In genomic region chr9:27572918-27573698, GRCh38 we compare ENCODE assay signal across 1 cellular context.
A peak's percentile ranks its signal among the peaks of the same experiment; 100 is the strongest.
TF ChIP-seq lines count a peak whose summit lies in the region.

C9orf72 (minus strand) TSS chr9:27573481; CDS start chr9:27567120, 6,361 bp downstream.

TF ChIP-seq in SK-N-SH, 30 proteins besides CTCF, POLR2A, EP300 and RAD21 (continued from another document):
- no peak for TF ChIP-seq REST (IDR thresholded peaks at IDR 0.05; ENCODE audit: low read depth, low read length)
- TF ChIP-seq FOSL2 (IDR thresholded peaks at IDR 0.05; ENCODE audit: borderline replicate concordance, low read depth): no peak
- TF ChIP-seq POLR2AphosphoS5 (IDR thresholded peaks at IDR 0.05; ENCODE audit: low read depth, low read length): peak; percentile 72
- TF ChIP-seq MEF2A (IDR thresholded peaks at IDR 0.05; ENCODE audit: borderline replicate concordance, low read depth): no peak
- TF ChIP-seq TCF12 (IDR thresholded peaks at IDR 0.05): no peak
- no peak for TF ChIP-seq RCOR1 (IDR thresholded peaks at IDR 0.05; ENCODE audit: low read length)
- no peak for TF ChIP-seq PBX3 (IDR thresholded peaks at IDR 0.05)
